Comparison of ENCODE assay signal across 8 cellular contexts in the genomic region with DNA sequence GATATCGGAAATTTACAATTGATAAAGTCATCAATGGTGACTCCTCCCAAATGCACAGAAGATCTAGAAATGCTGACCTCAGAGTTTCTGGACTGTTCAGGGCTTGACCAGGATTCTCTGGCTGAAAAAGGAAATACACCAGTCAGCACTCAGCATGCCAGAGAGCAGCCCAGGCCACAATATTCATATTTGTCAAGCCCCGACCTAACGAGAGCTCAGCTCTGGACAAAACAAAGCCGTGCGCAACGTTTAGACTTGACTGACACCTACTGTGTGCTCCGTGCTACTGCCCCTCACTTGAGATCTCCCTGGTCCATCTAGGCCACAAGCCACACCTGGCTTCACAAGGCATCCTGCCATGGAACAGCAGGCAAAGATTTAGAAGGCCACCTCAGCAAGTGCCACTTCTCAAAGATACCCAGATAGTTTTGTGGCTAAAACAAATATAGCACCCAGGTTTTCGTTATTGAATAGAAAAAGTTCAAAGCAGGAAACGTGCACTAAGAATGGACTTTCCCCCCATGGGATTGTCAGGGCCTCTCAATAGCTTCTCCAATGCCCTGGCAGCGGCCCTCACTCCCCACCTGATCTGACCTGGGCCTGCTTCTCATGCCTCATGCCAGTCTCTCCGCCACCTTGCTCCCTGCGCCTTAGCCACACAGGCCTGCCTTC.
DNase-seq lines count a peak whose midpoint lies in the region; ATAC-seq lines count a peak whose summit lies in the region.

No MANE protein-coding gene starts in this region.

- H3K4me3 ChIP-seq in right cardiac atrium (ENCODE audit: low read length), result no peak overlapping the region
- H3K4me3 ChIP-seq in subcutaneous abdominal adipose tissue (ENCODE audit: low read depth in 1 of 5, low read length in 5 of 5), result no peak overlapping the region

- intact Hi-C loops in activated CD4-positive, alpha-beta T cell treated with anti-CD3 and anti-CD28 coated beads, Interleukin-2, amount 10 ng/mL, durations not matched to agents 24 days and 14 days (cut with micrococcal nuclease), result no loop called here
- intact Hi-C loops in right cardiac atrium (cut with DNase I), result no loop called here

- peaks cover 0 to 2% (median 0%) of the 10 kb centered on the region in 5 donors for H3K36me3 ChIP-seq in subcutaneous abdominal adipose tissue (ENCODE audit: control insufficient read depth in 5 of 5, insufficient read depth in 5 of 5, low read length in 5 of 5)

- peak overlapping the region; percentile 54 for H3K27ac Mint-ChIP-seq in activated CD4-positive, alpha-beta T cell treated with anti-CD3 and anti-CD28 coated beads, Interleukin-2, amount 10 ng/mL, durations not matched to agents 24 days and 14 days
- H3K27ac Mint-ChIP-seq in T-helper 2 cell treated with Interferon-gamma antibody and Interleukin-4, amounts not matched to agents 5 μg/mL and 100 μg/mL, for 36 hours, result peak overlapping the region; percentile 73

- no peaks in the 10 kb centered on the region for H3K9me3 Mint-ChIP-seq in activated CD4-positive, alpha-beta T cell treated with anti-CD3 and anti-CD28 coated beads, Interleukin-2, amount 10 ng/mL, durations not matched to agents 24 days and 14 days
- no peaks in the 10 kb centered on the region for H3K9me3 Mint-ChIP-seq in T-helper 2 cell treated with Interferon-gamma antibody and Interleukin-4, amounts not matched to agents 5 μg/mL and 100 μg/mL, for 36 hours

- no peak overlapping the region for H3K4me3 Mint-ChIP-seq in activated CD4-positive, alpha-beta T cell treated with anti-CD3 and anti-CD28 coated beads, Interleukin-2, amount 10 ng/mL, durations not matched to agents 24 days and 14 days
- no peak overlapping the region for H3K4me3 Mint-ChIP-seq in T-helper 2 cell treated with Interferon-gamma antibody and Interleukin-4, amounts not matched to agents 5 μg/mL and 100 μg/mL, for 36 hours

- DNase-seq in activated CD4-positive, alpha-beta T cell treated with anti-CD3 and anti-CD28 coated beads, Interleukin-2, amount 10 ng/mL, durations not matched to agents 24 days and 14 days, result no peak
- no peak for DNase-seq in activated CD4-positive, alpha-beta T cell treated with anti-CD3 and anti-CD28 coated beads for 4 hours
- no peak for DNase-seq in T-helper 2 cell treated with Interferon-gamma antibody and Interleukin-4, amounts not matched to agents 5 μg/mL and 100 μg/mL, for 36 hours (ENCODE audit: low spot score)
- DNase-seq in right cardiac atrium, result no peak
- DNase-seq in effector CD4-positive, alpha-beta T cell, result no peak
- DNase-seq in GOT3 (lab: John Stamatoyannopoulos, UW), result no peak

- peak overlapping the region in 4 of 5 donors; percentile 2 to 31 (median 17) for H3K9ac ChIP-seq in subcutaneous abdominal adipose tissue (ENCODE audit: low read length in 5 of 5)

- no peaks in the 10 kb centered on the region for H3K9me3 ChIP-seq in right cardiac atrium (ENCODE audit: control insufficient read depth, low read length)
- no peaks in the 10 kb centered on the region for H3K9me3 ChIP-seq in subcutaneous abdominal adipose tissue (ENCODE audit: control insufficient read depth in 5 of 5, low read length in 5 of 5)

- WGBS in right cardiac atrium, result 55% methylated on average over 12 of the region's 12 CpGs

- no peaks in the 10 kb centered on the region for H3K27me3 ChIP-seq in right cardiac atrium (ENCODE audit: control insufficient read depth, insufficient read depth)
- H3K27me3 ChIP-seq in subcutaneous abdominal adipose tissue (ENCODE audit: control insufficient read depth in 5 of 5, insufficient read depth in 4 of 5, low read length in 5 of 5), result no peaks in the 10 kb centered on the region

- H3K4me1 Mint-ChIP-seq in activated CD4-positive, alpha-beta T cell treated with anti-CD3 and anti-CD28 coated beads, Interleukin-2, amount 10 ng/mL, durations not matched to agents 24 days and 14 days, result peaks cover 77% of the 10 kb centered on the region
- peaks cover 81% of the 10 kb centered on the region for H3K4me1 Mint-ChIP-seq in T-helper 2 cell treated with Interferon-gamma antibody and Interleukin-4, amounts not matched to agents 5 μg/mL and 100 μg/mL, for 36 hours (ENCODE audit: low read depth)

- H3K27ac ChIP-seq in right cardiac atrium (ENCODE audit: low read length) (no peak overlapping the region), subcutaneous abdominal adipose tissue (ENCODE audit: low read depth, low read length) (peak overlapping the region; percentile 84)

- H3K27me3 Mint-ChIP-seq in activated CD4-positive, alpha-beta T cell treated with anti-CD3 and anti-CD28 coated beads, Interleukin-2, amount 10 ng/mL, durations not matched to agents 24 days and 14 days, result no peaks in the 10 kb centered on the region
- no peaks in the 10 kb centered on the region for H3K27me3 Mint-ChIP-seq in T-helper 2 cell treated with Interferon-gamma antibody and Interleukin-4, amounts not matched to agents 5 μg/mL and 100 μg/mL, for 36 hours (ENCODE audit: low read depth)

- peaks cover 56% of the 10 kb centered on the region for H3K36me3 Mint-ChIP-seq in activated CD4-positive, alpha-beta T cell treated with anti-CD3 and anti-CD28 coated beads, Interleukin-2, amount 10 ng/mL, durations not matched to agents 24 days and 14 days (ENCODE audit: low read depth)
- peaks cover 55% of the 10 kb centered on the region for H3K36me3 Mint-ChIP-seq in T-helper 2 cell treated with Interferon-gamma antibody and Interleukin-4, amounts not matched to agents 5 μg/mL and 100 μg/mL, for 36 hours (ENCODE audit: low read depth)

- ATAC-seq in HG02759 (IDR thresholded peaks at IDR 0.05; ENCODE audit: unreplicated experiment) (peak; percentile 66), right cardiac atrium (peak; percentile 47 to 61)

- peaks cover 5% of the 10 kb centered on the region for H3K4me1 ChIP-seq in right cardiac atrium (ENCODE audit: control insufficient read depth, insufficient read depth, low read length)
- H3K4me1 ChIP-seq in subcutaneous abdominal adipose tissue (ENCODE audit: control insufficient read depth in 5 of 5, insufficient read depth in 5 of 5, low read length in 5 of 5), result peaks cover 4 to 49% (median 35%) of the 10 kb centered on the region in 5 donors
